ENCODE assay signal across 8 cellular contexts in genomic region chr16:15219679-15220611, GRCh38.
DNase-seq lines count a peak whose midpoint lies in the region; ATAC-seq and TF ChIP-seq lines count a peak whose summit lies in the region.
"Not testable (repeated sequence)": the region's sequence is repeated elsewhere in the genome, so short reads cannot be mapped to it uniquely, and the experiment has no call there.

No MANE protein-coding gene starts in this region.

- H3K79me2 ChIP-seq in Loucy (ENCODE audit: insufficient read depth, low read length), result not testable (repeated sequence)

- not testable (repeated sequence) for H3K9ac ChIP-seq in Loucy (ENCODE audit: low read depth, low read length, poor library complexity, severe bottlenecking); adipocyte (ENCODE audit: low read length)

- TF ChIP-seq CTCF in AG04449 (IDR thresholded peaks at IDR 0.05; ENCODE audit: insufficient read depth, low read length, missing control alignments) (peak; percentile 42), GM12875 (IDR thresholded peaks at IDR 0.05; ENCODE audit: borderline replicate concordance, insufficient read depth, low read depth, low read length) (peak; percentile 79), Loucy (conservative IDR thresholded peaks at IDR 0.05; ENCODE audit: low read length) (peak; percentile 56), esophagus squamous epithelium (IDR thresholded peaks at IDR 0.05) (peak; percentile 27 to 74 (median 46)), right lobe of liver (IDR thresholded peaks at IDR 0.05) (peak; percentile 42 to 74 (median 69))

- DNase-seq in AG04449 (ENCODE audit: low read depth, low spot score); esophagus squamous epithelium (lab: John Stamatoyannopoulos, UW); right lobe of liver: not testable (repeated sequence)
- DNase-seq in SK-MEL-5 (ENCODE audit: low read depth, low spot score) (peak; percentile 8), adipocyte (ENCODE audit: low read depth) (peak; percentile 20), retina (peak; percentile 49)

- not testable (repeated sequence) for H3K9me3 ChIP-seq in Loucy (ENCODE audit: insufficient read depth, low read depth, low read length); adipocyte (ENCODE audit: control insufficient read depth, low read length); esophagus squamous epithelium; right lobe of liver

- H3F3A ChIP-seq in Loucy (ENCODE audit: low read depth), result not testable (repeated sequence)

- CTCF ChIA-PET in AG04449 (lab: Yijun Ruan, JAX), result not testable (repeated sequence)

- intact Hi-C loops in esophagus squamous epithelium (cut with DNase I); right lobe of liver (cut with DNase I): not testable (repeated sequence)

- not testable (repeated sequence) for H3K27ac ChIP-seq in esophagus squamous epithelium, right lobe of liver

- WGBS in esophagus squamous epithelium, 2 donors, result 0 to 20% methylated on average over 3 to 7 of the region's 19 CpGs
- WGBS in right lobe of liver (ENCODE audit: insufficient coverage, low coverage, low lambda C conversion rate, missing lambda C conversion rate), result 48% methylated on average over 5 of the region's 19 CpGs

- ATAC-seq in right lobe of liver, result peak; percentile 96 to 99 (median 96)

- TF ChIP-seq POLR2A in esophagus squamous epithelium (IDR thresholded peaks at IDR 0.05); right lobe of liver (IDR thresholded peaks at IDR 0.05): not testable (repeated sequence)

- not testable (repeated sequence) for H3K9me2 ChIP-seq in Loucy (replicated peaks; ENCODE audit: low read depth, low read length)

- POLR2A ChIA-PET in AG04449 (lab: Yijun Ruan, JAX), result not testable (repeated sequence)

- not testable (repeated sequence) for H3K27me3 ChIP-seq in Loucy (ENCODE audit: insufficient read depth, low read length, poor library complexity, severe bottlenecking); adipocyte (replicated peaks; ENCODE audit: control insufficient read depth, insufficient read depth, low read length); esophagus squamous epithelium; right lobe of liver

- in situ Hi-C loops in SK-MEL-5 (cut with HindIII; ENCODE audit: low pct_unique_long_range_greater_than_20kb, low sequenced_read_pairs), result not testable (repeated sequence)

- not testable (repeated sequence) for H3K4me3 ChIP-seq in AG04449 (ENCODE audit: low read depth, low read length); GM12875 (ENCODE audit: low read depth, low read length); Loucy (ENCODE audit: low read length, poor library complexity, severe bottlenecking); adipocyte (ENCODE audit: low read length); esophagus squamous epithelium; right lobe of liver

- H3K4me2 ChIP-seq in Loucy (ENCODE audit: low read depth, low read length, poor library complexity, severe bottlenecking), result not testable (repeated sequence)

- not testable (repeated sequence) for H4K20me1 ChIP-seq in Loucy (ENCODE audit: insufficient read depth, low read length, poor library complexity, severe bottlenecking)

- not testable (repeated sequence) for H3K36me3 ChIP-seq in Loucy (ENCODE audit: insufficient read depth, low read length); adipocyte (ENCODE audit: control insufficient read depth, insufficient read depth, low read length, severe bottlenecking); esophagus squamous epithelium; right lobe of liver

- not testable (repeated sequence) for H2AFZ ChIP-seq in Loucy (ENCODE audit: low read length)

- H3K4me1 ChIP-seq in Loucy (ENCODE audit: insufficient read depth, low read length, poor library complexity, severe bottlenecking); adipocyte (ENCODE audit: control insufficient read depth, insufficient read depth, low read length); esophagus squamous epithelium; right lobe of liver: not testable (repeated sequence)
